8 cellular contexts compared by ENCODE assay signal in genomic region chr4:139509727-139510410, GRCh38. TPM values are rescaled to one million over a fixed set of nuclear protein-coding genes. Genes with fewer than 3 reads are reported as not detected.
DNase-seq lines count a peak whose midpoint lies in the region; ATAC-seq and TF ChIP-seq lines count a peak whose summit lies in the region.

No MANE protein-coding gene starts in this region.

- no peak overlapping the region for H3K4me3 ChIP-seq in DOHH2 (ENCODE audit: low read length)
- no peak overlapping the region for H3K4me3 ChIP-seq in MM.1S (ENCODE audit: low read length)
- H3K4me3 ChIP-seq in dorsolateral prefrontal cortex: no peak overlapping the region
- H3K4me3 ChIP-seq in mesendoderm (ENCODE audit: low read length): no peak overlapping the region

- no peak overlapping the region for H4K5ac ChIP-seq in mesendoderm (ENCODE audit: low read length)

- H3K4me1 ChIP-seq in DOHH2 (ENCODE audit: control insufficient read depth, low read length) (no peaks in the 10 kb centered on the region), MM.1S (ENCODE audit: low read length) (no peaks in the 10 kb centered on the region), mesendoderm (ENCODE audit: control insufficient read depth, low read depth, low read length) (no peaks in the 10 kb centered on the region)

- H2BK120ac ChIP-seq in mesendoderm (ENCODE audit: low read depth, low read length): no peak overlapping the region

- DNase-seq in MM.1S (no peak), dorsolateral prefrontal cortex (peak in 1 of 10 donors; percentile 36), mesendoderm (peak; percentile 68), activated T-cell treated with anti-CD3 and anti-CD28 coated beads for 4 hours (no peak), NCI-H774 (lab: John Stamatoyannopoulos, UW) (no peak), NCI-H2171 (lab: John Stamatoyannopoulos, UW) (no peak)

- no peak overlapping the region for H3K23ac ChIP-seq in mesendoderm (ENCODE audit: low read length)

- intact Hi-C loops in dorsolateral prefrontal cortex (cut with DNase I): loop anchor here in 1 of 2 donors (10.0 kb wide), 1 partner anchor 95 kb away; no protein-coding TSS in a partner anchor

- H3F3A ChIP-seq in DOHH2 (ENCODE audit: control insufficient read depth, insufficient read depth) (0 out of 2 replicates have a peak, but pooled peaks cover 4% of the 10 kb centered on the region), MM.1S (ENCODE audit: insufficient read depth, low read length) (no peaks in the 10 kb centered on the region)

- no peak overlapping the region for H2AK5ac ChIP-seq in mesendoderm (ENCODE audit: low read length)

- H3K27ac ChIP-seq in DOHH2 (ENCODE audit: low read depth, low read length): no peak overlapping the region
- H3K27ac ChIP-seq in MM.1S (ENCODE audit: low read length): no peak overlapping the region
- peak overlapping the region in 2 of 59 donors; percentile 33 to 39 for H3K27ac ChIP-seq in dorsolateral prefrontal cortex
- H3K27ac ChIP-seq in mesendoderm (ENCODE audit: low read depth, low read length): no peak overlapping the region

- H2AFZ ChIP-seq in MM.1S (ENCODE audit: low read length): no peak overlapping the region

- no peak overlapping the region for H2BK15ac ChIP-seq in mesendoderm (replicated peaks; ENCODE audit: low read depth)

- H3K9me2 ChIP-seq in DOHH2 (replicated peaks; ENCODE audit: control insufficient read depth, low read length) (no peaks in the 10 kb centered on the region), MM.1S (replicated peaks; ENCODE audit: insufficient read depth, low read length) (no peaks in the 10 kb centered on the region)

- WGBS in mesendoderm (ENCODE audit: extremely low coverage, insufficient coverage, low lambda C conversion rate): no CpG with 5 or more reads among the region's 6 CpGs

- H3K18ac ChIP-seq in mesendoderm (ENCODE audit: low read length): no peak overlapping the region

- peaks cover 75% of the 10 kb centered on the region for H3K36me3 ChIP-seq in DOHH2 (ENCODE audit: control insufficient read depth, low read length)
- H3K36me3 ChIP-seq in MM.1S (replicated peaks; ENCODE audit: insufficient read depth, low read length): no peaks in the 10 kb centered on the region; the same call in 1 of the 2 replicates
- H3K36me3 ChIP-seq in mesendoderm (ENCODE audit: control insufficient read depth, insufficient read depth, low read length): peaks cover 3% of the 10 kb centered on the region

- H3K4me2 ChIP-seq in DOHH2 (ENCODE audit: low read length) (no peak overlapping the region), MM.1S (ENCODE audit: low read depth, low read length) (no peak overlapping the region), mesendoderm (ENCODE audit: low read length) (no peak overlapping the region)

- no peak overlapping the region for H2BK5ac ChIP-seq in mesendoderm (ENCODE audit: low read length)

- H4K8ac ChIP-seq in mesendoderm (ENCODE audit: low read depth, low read length): no peak overlapping the region

- H3K79me1 ChIP-seq in mesendoderm (ENCODE audit: low read length): no peaks in the 10 kb centered on the region

- no peak overlapping the region for H3K56ac ChIP-seq in mesendoderm (ENCODE audit: low read length)

- H3K79me2 ChIP-seq in DOHH2 (ENCODE audit: control insufficient read depth, low read length): no peaks in the 10 kb centered on the region
- H3K79me2 ChIP-seq in MM.1S (ENCODE audit: low read length): no peaks in the 10 kb centered on the region
- no peaks in the 10 kb centered on the region for H3K79me2 ChIP-seq in mesendoderm (ENCODE audit: control insufficient read depth, insufficient read depth, low read length)

- TF ChIP-seq CTCF in DOHH2 (IDR thresholded peaks at IDR 0.05; ENCODE audit: low read depth, low read length, poor library complexity, severe bottlenecking): peak; percentile 17
- TF ChIP-seq CTCF in MM.1S (IDR thresholded peaks at IDR 0.05; ENCODE audit: low read length): 0 out of 2 replicates have a peak, but pooled peaks have one; percentile 4
- peak in 52 of 56 donors; percentile 20 to 65 (median 49) for TF ChIP-seq CTCF in dorsolateral prefrontal cortex (IDR thresholded peaks at IDR 0.05 in 54 of 56, conservative IDR thresholded peaks at IDR 0.05 in 2 of 56; ENCODE audit: low read depth in 1 of 56, partially characterized antibody in 56 of 56)

- no peak for ATAC-seq in GM19395 (IDR thresholded peaks at IDR 0.05; ENCODE audit: unreplicated experiment)

- no peaks in the 10 kb centered on the region for H3K27me3 ChIP-seq in DOHH2 (ENCODE audit: control insufficient read depth, low read length)
- no peaks in the 10 kb centered on the region for H3K27me3 ChIP-seq in MM.1S (replicated peaks; ENCODE audit: insufficient read depth, low read length)
- H3K27me3 ChIP-seq in dorsolateral prefrontal cortex: no peaks in the 10 kb centered on the region
- no peaks in the 10 kb centered on the region for H3K27me3 ChIP-seq in mesendoderm (ENCODE audit: insufficient read depth, low read length, poor library complexity)

- peaks cover 3% of the 10 kb centered on the region; the same call in 1 of the 2 replicates for H4K20me1 ChIP-seq in DOHH2 (ENCODE audit: control insufficient read depth, insufficient read depth, low read depth, low read length)
- H4K20me1 ChIP-seq in MM.1S (ENCODE audit: insufficient read depth, low read length): no peaks in the 10 kb centered on the region

- H3K9ac ChIP-seq in MM.1S (ENCODE audit: low read length) (no peak overlapping the region), mesendoderm (ENCODE audit: low read length) (no peak overlapping the region)

- H3K9me3 ChIP-seq in DOHH2 (ENCODE audit: control insufficient read depth, insufficient read depth, low read length) (no peaks in the 10 kb centered on the region), MM.1S (replicated peaks; ENCODE audit: insufficient read depth, low read length) (no peaks in the 10 kb centered on the region)

- no peak overlapping the region for H3K4ac ChIP-seq in mesendoderm (ENCODE audit: low read depth, low read length)

RNA-seq across cellular contexts. Expression of gene SETD7, which starts 46.1 kb away (rescaled TPM):
- total RNA-seq in dorsolateral prefrontal cortex: 10 to 100 TPM; 30.8 to 54.7 (median 39.4) TPM
- 10.1 TPM for polyA plus RNA-seq in mesendoderm (2013, experiment 1 of 2)
- polyA plus RNA-seq in mesendoderm (2013, experiment 2 of 2): 9.5 TPM

RNA-seq across cellular contexts. Expression of gene RAB33B, which starts 55.9 kb away (rescaled TPM):
- total RNA-seq in dorsolateral prefrontal cortex: 10 to 100 TPM in 5 of 120 experiments, 1 to 10 TPM in 115; 4.8 to 11.6 (median 8.2) TPM
- 4.7 TPM for polyA plus RNA-seq in mesendoderm (2013, experiment 1 of 2)
- polyA plus RNA-seq in mesendoderm (2013, experiment 2 of 2): 5.4 TPM
